Comparison of ENCODE assay signal across 1 cellular context in the genomic region with DNA sequence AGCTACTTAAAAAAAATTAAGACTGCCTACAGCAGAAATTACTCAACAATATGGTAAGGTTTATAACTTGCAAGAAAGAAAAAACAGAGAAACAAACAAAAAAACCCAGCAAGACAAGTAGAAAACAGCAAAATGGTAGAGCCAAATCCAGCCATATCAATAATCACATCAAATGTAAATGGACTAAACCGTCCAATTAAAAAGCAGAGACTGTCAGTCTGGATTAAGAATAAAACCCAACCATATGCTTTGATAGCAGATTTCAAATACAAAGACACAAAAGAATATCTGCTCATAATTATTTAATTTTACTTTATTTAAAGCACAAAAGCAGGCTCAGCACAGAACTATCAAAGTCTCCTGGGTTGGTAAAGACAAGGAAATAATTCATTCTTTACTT.
A peak's percentile ranks its signal among the peaks of the same experiment; 100 is the strongest.
TF ChIP-seq lines count a peak whose summit lies in the region.

No MANE protein-coding gene starts in this region.

TF ChIP-seq in K562, 482 proteins besides CTCF, POLR2A, EP300 and RAD21 (continued from another document):
- TF ChIP-seq, protein P1, sequence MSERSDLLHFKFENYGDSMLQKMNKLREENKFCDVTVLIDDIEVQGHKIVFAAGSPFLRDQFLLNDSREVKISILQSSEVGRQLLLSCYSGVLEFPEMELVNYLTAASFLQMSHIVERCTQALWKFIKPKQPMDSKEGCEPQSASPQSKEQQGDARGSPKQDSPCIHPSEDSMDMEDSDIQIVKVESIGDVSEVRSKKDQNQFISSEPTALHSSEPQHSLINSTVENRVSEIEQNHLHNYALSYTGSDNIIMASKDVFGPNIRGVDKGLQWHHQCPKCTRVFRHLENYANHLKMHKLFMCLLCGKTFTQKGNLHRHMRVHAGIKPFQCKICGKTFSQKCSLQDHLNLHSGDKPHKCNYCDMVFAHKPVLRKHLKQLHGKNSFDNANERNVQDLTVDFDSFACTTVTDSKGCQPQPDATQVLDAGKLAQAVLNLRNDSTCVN (CRISPR knock-in tag; IDR thresholded peaks at IDR 0.05): no peak
- TF ChIP-seq SMARCC2 (IDR thresholded peaks at IDR 0.05; ENCODE audit: low read depth): no peak
- TF ChIP-seq ZNF232 (CRISPR knock-in tag; IDR thresholded peaks at IDR 0.05): no peak
- TF ChIP-seq ZNF354B (CRISPR knock-in tag; IDR thresholded peaks at IDR 0.05): peak; percentile 71; the same call in 1 of the 2 replicates
- no peak for TF ChIP-seq TAF7 (tag; IDR thresholded peaks at IDR 0.05)
- no peak for TF ChIP-seq FOSL1 (tag; conservative IDR thresholded peaks at IDR 0.05)
- no peak for TF ChIP-seq ZNF24 (IDR thresholded peaks at IDR 0.05)
- 0 out of 2 replicates have a peak, but pooled peaks have one; percentile 3 for TF ChIP-seq BCOR (IDR thresholded peaks at IDR 0.05)
- TF ChIP-seq POLR2AphosphoS5 (IDR thresholded peaks at IDR 0.05; ENCODE audit: control insufficient read depth, insufficient read depth, low read depth, low read length): no peak
- no peak for TF ChIP-seq ZFPM2 (CRISPR knock-in tag; IDR thresholded peaks at IDR 0.05)
- no peak for TF ChIP-seq ZNF780A (CRISPR knock-in tag; IDR thresholded peaks at IDR 0.05)
- TF ChIP-seq, protein P2, sequence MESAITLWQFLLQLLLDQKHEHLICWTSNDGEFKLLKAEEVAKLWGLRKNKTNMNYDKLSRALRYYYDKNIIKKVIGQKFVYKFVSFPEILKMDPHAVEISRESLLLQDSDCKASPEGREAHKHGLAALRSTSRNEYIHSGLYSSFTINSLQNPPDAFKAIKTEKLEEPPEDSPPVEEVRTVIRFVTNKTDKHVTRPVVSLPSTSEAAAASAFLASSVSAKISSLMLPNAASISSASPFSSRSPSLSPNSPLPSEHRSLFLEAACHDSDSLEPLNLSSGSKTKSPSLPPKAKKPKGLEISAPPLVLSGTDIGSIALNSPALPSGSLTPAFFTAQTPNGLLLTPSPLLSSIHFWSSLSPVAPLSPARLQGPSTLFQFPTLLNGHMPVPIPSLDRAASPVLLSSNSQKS (CRISPR knock-in tag; IDR thresholded peaks at IDR 0.05): no peak
- TF ChIP-seq, protein P3, sequence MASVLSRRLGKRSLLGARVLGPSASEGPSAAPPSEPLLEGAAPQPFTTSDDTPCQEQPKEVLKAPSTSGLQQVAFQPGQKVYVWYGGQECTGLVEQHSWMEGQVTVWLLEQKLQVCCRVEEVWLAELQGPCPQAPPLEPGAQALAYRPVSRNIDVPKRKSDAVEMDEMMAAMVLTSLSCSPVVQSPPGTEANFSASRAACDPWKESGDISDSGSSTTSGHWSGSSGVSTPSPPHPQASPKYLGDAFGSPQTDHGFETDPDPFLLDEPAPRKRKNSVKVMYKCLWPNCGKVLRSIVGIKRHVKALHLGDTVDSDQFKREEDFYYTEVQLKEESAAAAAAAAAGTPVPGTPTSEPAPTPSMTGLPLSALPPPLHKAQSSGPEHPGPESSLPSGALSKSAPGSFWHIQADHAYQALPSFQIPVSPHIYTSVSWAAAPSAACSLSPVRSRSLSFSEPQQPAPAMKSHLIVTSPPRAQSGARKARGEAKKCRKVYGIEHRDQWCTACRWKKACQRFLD (CRISPR knock-in tag; IDR thresholded peaks at IDR 0.05): no peak
- no peak for TF ChIP-seq BDP1 (IDR thresholded peaks at IDR 0.05; ENCODE audit: insufficient read depth, insufficient read length)
- no peak for TF ChIP-seq ZNF445 (CRISPR knock-in tag; IDR thresholded peaks at IDR 0.05; ENCODE audit: low read depth)
- TF ChIP-seq BRCA1 (IDR thresholded peaks at IDR 0.05): no peak
- TF ChIP-seq BRCA1 (CRISPR knock-in tag; IDR thresholded peaks at IDR 0.05): no peak
- TF ChIP-seq, protein P4, sequence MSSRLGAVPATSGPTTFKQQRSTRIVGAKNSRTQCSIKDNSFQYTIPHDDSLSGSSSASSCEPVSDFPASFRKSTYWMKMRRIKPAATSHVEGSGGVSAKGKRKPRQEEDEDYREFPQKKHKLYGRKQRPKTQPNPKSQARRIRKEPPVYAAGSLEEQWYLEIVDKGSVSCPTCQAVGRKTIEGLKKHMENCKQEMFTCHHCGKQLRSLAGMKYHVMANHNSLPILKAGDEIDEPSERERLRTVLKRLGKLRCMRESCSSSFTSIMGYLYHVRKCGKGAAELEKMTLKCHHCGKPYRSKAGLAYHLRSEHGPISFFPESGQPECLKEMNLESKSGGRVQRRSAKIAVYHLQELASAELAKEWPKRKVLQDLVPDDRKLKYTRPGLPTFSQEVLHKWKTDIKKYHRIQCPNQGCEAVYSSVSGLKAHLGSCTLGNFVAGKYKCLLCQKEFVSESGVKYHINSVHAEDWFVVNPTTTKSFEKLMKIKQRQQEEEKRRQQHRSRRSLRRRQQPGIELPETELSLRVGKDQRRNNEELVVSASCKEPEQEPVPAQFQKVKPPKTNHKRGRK (tag; IDR thresholded peaks at IDR 0.05): no peak
